ENCODE assay signal across 8 cellular contexts in genomic region chr1:146487155-146487554, GRCh38.
DNase-seq lines count a peak whose midpoint lies in the region; ATAC-seq, FAIRE-seq and TF ChIP-seq lines count a peak whose summit lies in the region.
"Not testable (repeated sequence)": the region's sequence is repeated elsewhere in the genome, so short reads cannot be mapped to it uniquely, and the experiment has no call there.

No MANE protein-coding gene starts in this region.

- not testable (repeated sequence) for H2AFZ ChIP-seq in GM23338; astrocyte (ENCODE audit: low read depth, low read length)

- not testable (repeated sequence) for DNase-seq in GM23338 (ENCODE audit: low spot score); astrocyte (ENCODE audit: low read depth); dorsolateral prefrontal cortex; stomach
- peak; percentile 24 for DNase-seq in glutamatergic neuron
- DNase-seq in kidney = peak; percentile 51
- DNase-seq in ovary = peak in 2 of 5 donors; percentile 36 to 42

- not testable (repeated sequence) for H3K79me2 ChIP-seq in GM23338 (replicated peaks; ENCODE audit: insufficient read depth); astrocyte (ENCODE audit: insufficient read depth, low read length)

- H3K27ac ChIP-seq in GM23338 (ENCODE audit: low read depth); astrocyte (ENCODE audit: low read depth, low read length); kidney (ENCODE audit: low read depth in 2 of 2, low read length in 2 of 2); urinary bladder (ENCODE audit: low read depth): not testable (repeated sequence)
- H3K27ac ChIP-seq in dorsolateral prefrontal cortex (peak overlapping the region in 35 of 59 donors; percentile 41 to 88 (median 76)), ovary (peak overlapping the region in 1 of 2 donors; percentile 73), stomach (peak overlapping the region in 3 of 5 donors; percentile 5 to 76 (median 70))

- H3K27me3 ChIP-seq in GM23338 (ENCODE audit: insufficient read depth); astrocyte (ENCODE audit: insufficient read depth, low read length); dorsolateral prefrontal cortex; ovary; stomach: not testable (repeated sequence)

- H3K36me3 ChIP-seq in GM23338 (ENCODE audit: insufficient read depth); astrocyte (ENCODE audit: insufficient read depth, low read length); kidney (ENCODE audit: control insufficient read depth in 1 of 2, insufficient read depth in 2 of 2, low read length in 2 of 2); ovary; stomach; urinary bladder (ENCODE audit: insufficient read depth): not testable (repeated sequence)

- intact Hi-C loops in dorsolateral prefrontal cortex (cut with DNase I); kidney (cut with DNase I); ovary (cut with DNase I); stomach (cut with DNase I; ENCODE audit: low total_unique reads): not testable (repeated sequence)

- not testable (repeated sequence) for H3K4me3 Mint-ChIP-seq in GM23338; astrocyte (ENCODE audit: unreplicated experiment); glutamatergic neuron (ENCODE audit: unreplicated experiment)

- H3K36me3 Mint-ChIP-seq in GM23338 (ENCODE audit: low read depth); astrocyte (ENCODE audit: low read depth, unreplicated experiment); glutamatergic neuron (ENCODE audit: unreplicated experiment): not testable (repeated sequence)

- peak overlapping the region; percentile 60; the same call in 1 of the 2 replicates for H3K4me2 ChIP-seq in GM23338
- peak overlapping the region; percentile 50 for H3K4me2 ChIP-seq in astrocyte (ENCODE audit: low read length)

- H4K20me1 ChIP-seq in GM23338 (replicated peaks; ENCODE audit: insufficient read depth); astrocyte (ENCODE audit: insufficient read depth, low read length): not testable (repeated sequence)

- H3K4me3 ChIP-seq in GM23338 (peak overlapping the region; percentile 48; the same call in 1 of the 2 replicates), dorsolateral prefrontal cortex (peak overlapping the region in 57 of 59 donors; percentile 34 to 72 (median 53)), ovary (peak overlapping the region; percentile 34), stomach (peak overlapping the region; percentile 26 to 38 (median 34)), urinary bladder (ENCODE audit: low read depth, low read length) (peak overlapping the region; percentile 9)
- H3K4me3 ChIP-seq in astrocyte (ENCODE audit: insufficient read depth, low read depth, low read length); kidney (ENCODE audit: low read length in 2 of 2): not testable (repeated sequence)

- TF ChIP-seq EP300 in ovary (IDR thresholded peaks at IDR 0.05); stomach (IDR thresholded peaks at IDR 0.05): not testable (repeated sequence)

- not testable (repeated sequence) for H3K4me1 Mint-ChIP-seq in GM23338; astrocyte (ENCODE audit: low read depth, unreplicated experiment); glutamatergic neuron (ENCODE audit: low read depth, unreplicated experiment)

- H3K9ac ChIP-seq in astrocyte (ENCODE audit: low read length) = peak overlapping the region; percentile 35
- H3K9ac ChIP-seq in kidney (ENCODE audit: low read length in 2 of 2) = not testable (repeated sequence)

- 1% methylated on average over 13 of the region's 24 CpGs; no CpG with 5 or more reads in 2 of the 3 donors for WGBS in ovary, 3 donors
- WGBS in stomach, 5 donors = 0 to 10% (median 9%) methylated on average over 2 to 6 of the region's 24 CpGs; no CpG with 5 or more reads in 2 of the 5 donors
- 2% methylated on average over 10 of the region's 24 CpGs for WGBS in urinary bladder

- peak; percentile 20 for ATAC-seq in GM23338

- not testable (repeated sequence) for FAIRE-seq in astrocyte (lab: Jason Lieb, UNC); kidney (lab: Jason Lieb, UNC)

- not testable (repeated sequence) for H3K9me3 ChIP-seq in astrocyte (ENCODE audit: insufficient read depth, low read depth, low read length); kidney (ENCODE audit: control insufficient read depth in 1 of 2, low read length in 2 of 2); ovary; stomach

- H3F3A ChIP-seq in GM23338 (replicated peaks; ENCODE audit: low read depth) = not testable (repeated sequence)

- H3K4me1 ChIP-seq in GM23338 (ENCODE audit: insufficient read depth); astrocyte (ENCODE audit: insufficient read depth, low read length); kidney (ENCODE audit: control insufficient read depth in 1 of 2, insufficient read depth in 1 of 2, low read depth in 1 of 2, low read length in 2 of 2); ovary (ENCODE audit: insufficient read depth); stomach; urinary bladder (ENCODE audit: insufficient read depth): not testable (repeated sequence)

- not testable (repeated sequence) for H3K9me2 ChIP-seq in GM23338 (ENCODE audit: insufficient read depth)

- not testable (repeated sequence) for TF ChIP-seq POLR2A in ovary (IDR thresholded peaks at IDR 0.05); stomach (IDR thresholded peaks at IDR 0.05)

- not testable (repeated sequence) for H3K27me3 Mint-ChIP-seq in GM23338 (ENCODE audit: insufficient read depth, low read depth, poor library complexity); astrocyte (ENCODE audit: low read depth, unreplicated experiment); glutamatergic neuron (ENCODE audit: unreplicated experiment)

- H3K27ac Mint-ChIP-seq in GM23338; astrocyte (ENCODE audit: unreplicated experiment); glutamatergic neuron (ENCODE audit: unreplicated experiment): not testable (repeated sequence)

- not testable (repeated sequence) for TF ChIP-seq CTCF in GM23338 (conservative IDR thresholded peaks at IDR 0.05; ENCODE audit: low read depth in 2 of 2); astrocyte (IDR thresholded peaks at IDR 0.05; ENCODE audit: insufficient read depth, low read depth, low read length); dorsolateral prefrontal cortex (IDR thresholded peaks at IDR 0.05 in 54 of 56, conservative IDR thresholded peaks at IDR 0.05 in 2 of 56; ENCODE audit: low read depth in 1 of 56, partially characterized antibody in 56 of 56); glutamatergic neuron (IDR thresholded peaks at IDR 0.05; ENCODE audit: partially characterized antibody, unreplicated experiment); kidney (IDR thresholded peaks at IDR 0.05; ENCODE audit: borderline replicate concordance, extremely low read depth, insufficient read depth); ovary (IDR thresholded peaks at IDR 0.05); stomach (IDR thresholded peaks at IDR 0.05)

- not testable (repeated sequence) for H3K9me3 Mint-ChIP-seq in GM23338; astrocyte (ENCODE audit: unreplicated experiment); glutamatergic neuron (ENCODE audit: unreplicated experiment)
